ENCODE assay signal across 21 cellular contexts in the genomic region with DNA sequence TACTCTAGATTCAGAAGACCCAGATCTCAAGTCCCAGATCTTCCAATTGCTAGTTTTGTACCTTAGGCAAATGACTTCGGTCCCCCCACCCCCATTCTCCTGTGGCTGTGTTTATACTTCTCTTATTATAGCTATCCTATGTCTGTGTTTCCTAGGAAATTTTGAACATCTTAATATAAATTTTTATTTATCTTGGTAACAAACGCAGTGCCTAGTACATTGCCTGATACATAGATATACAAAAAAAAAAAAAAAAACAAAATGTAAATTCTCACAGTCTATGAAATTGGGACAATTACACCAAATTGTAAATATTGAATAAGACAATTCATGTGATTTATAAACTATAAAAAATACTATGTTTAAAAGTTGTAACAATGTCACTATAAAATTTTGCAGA.
DNase-seq lines count a peak whose midpoint lies in the region; FAIRE-seq and TF ChIP-seq lines count a peak whose summit lies in the region.
"Had no signal": no experiment of that assay in that cellular context is flagged by ENCODE, and none has a peak within 500 bp of the region (broad histone marks: within the 10 kb centered on the region; RNA-seq: fewer than 3 reads in every experiment).

No MANE protein-coding gene starts in this region.

- H3K4me3 ChIP-seq in BLaER1: no peak overlapping the region
- H3K4me3 ChIP-seq in NB4 (ENCODE audit: low read depth, low read length): peak overlapping the region; percentile 18
- H3K4me3 ChIP-seq: body of pancreas, gastroesophageal sphincter, neural progenitor cell, vagina had no signal

- peaks cover 28% of the 10 kb centered on the region for H3K4me1 ChIP-seq in BLaER1
- H3K4me1 ChIP-seq: neural progenitor cell had no signal

- FAIRE-seq in GM12891 (lab: Jason Lieb, UNC): no peak
- FAIRE-seq: GM12892 had no signal

- TF ChIP-seq POLR2A in NB4 (IDR thresholded peaks at IDR 0.05; ENCODE audit: extremely low read depth, insufficient read length) (no peak), GM12891 (IDR thresholded peaks at IDR 0.05; ENCODE audit: low read depth, low read length) (no peak)

- H3K27me3 Mint-ChIP-seq in chondrocyte (ENCODE audit: low read depth) (no peaks in the 10 kb centered on the region), nephron (ENCODE audit: low read depth) (no peaks in the 10 kb centered on the region)

- no peaks in the 10 kb centered on the region for H4K20me1 ChIP-seq in BLaER1

- H3K36me3 ChIP-seq in BLaER1: no peaks in the 10 kb centered on the region
- H3K36me3 ChIP-seq: gastroesophageal sphincter, neural progenitor cell, vagina had no signal

- TF ChIP-seq CTCF in NB4 (IDR thresholded peaks at IDR 0.05; ENCODE audit: low read depth, low read length) (no peak), chondrocyte (IDR thresholded peaks at IDR 0.05) (no peak), nephron (IDR thresholded peaks at IDR 0.05; ENCODE audit: unreplicated experiment in 3 of 3) (no peak)

- H3K36me3 Mint-ChIP-seq in chondrocyte (ENCODE audit: low read depth) (no peaks in the 10 kb centered on the region), nephron (ENCODE audit: low read depth) (peaks cover 4% of the 10 kb centered on the region)
- H3K36me3 Mint-ChIP-seq: activated naive CD8-positive, alpha-beta T cell; neural progenitor cell had no signal

- H3K9ac ChIP-seq in BLaER1: no peak overlapping the region
- H3K9ac ChIP-seq: neural progenitor cell had no signal

- H3K9me3 Mint-ChIP-seq in chondrocyte (ENCODE audit: low read depth): no peaks in the 10 kb centered on the region
- H3K9me3 Mint-ChIP-seq in nephron: no peaks in the 10 kb centered on the region
- H3K9me3 Mint-ChIP-seq: activated T-helper 1 cell treated with anti-CD3 and anti-CD28 coated beads, Interleukin-12 subunit alpha, Interleukin-12 subunit beta, Interleukin-2, Interleukin-4 antibody, amounts not matched to agents 30 ng/mL and 10 ng/mL and 1 ng/mL, durations not matched to agents 14 hours and 24 hours and 36 hours; neural progenitor cell had no signal

- no peak for DNase-seq in NB4 (ENCODE audit: low read depth)
- DNase-seq in chondrocyte (ENCODE audit: low spot score): no peak
- no peak for DNase-seq in cerebellar cortex (ENCODE audit: low spot score)
- no peak for DNase-seq in NCI-H1105 (lab: John Stamatoyannopoulos, UW)
- DNase-seq in activated CD4-positive, alpha-beta T cell treated with anti-CD3 and anti-CD28 coated beads for 48 hours: no peak
- no peak for DNase-seq in GM12891 (ENCODE audit: insufficient read length, low spot score)
- DNase-seq: ACHN; activated CD8-positive, alpha-beta memory T cell treated with anti-CD3 and anti-CD28 coated beads for 24 hours; Karpas-422; left colon; NCI-H1417; NCI-H82 had no signal

- H3K4me1 Mint-ChIP-seq in chondrocyte (ENCODE audit: low read depth): peaks cover 58% of the 10 kb centered on the region
- peaks cover 39% of the 10 kb centered on the region for H3K4me1 Mint-ChIP-seq in nephron
- H3K4me1 Mint-ChIP-seq: neural progenitor cell had no signal

- H3K27ac ChIP-seq in BLaER1: peak overlapping the region; percentile 61; the same call in 1 of the 2 replicates
- H3K27ac ChIP-seq: neural progenitor cell had no signal

- H3K27ac Mint-ChIP-seq in chondrocyte (ENCODE audit: unreplicated experiment) (peak overlapping the region; percentile 91), nephron (peak overlapping the region; percentile 97 to 100 (median 100))
- H3K27ac Mint-ChIP-seq: activated naive CD8-positive, alpha-beta T cell; activated T-helper 1 cell treated with anti-CD3 and anti-CD28 coated beads, Interleukin-12 subunit alpha, Interleukin-12 subunit beta, Interleukin-2, Interleukin-4 antibody, amounts not matched to agents 30 ng/mL and 10 ng/mL and 1 ng/mL, durations not matched to agents 14 hours and 24 hours and 36 hours; neural progenitor cell had no signal

- no peaks in the 10 kb centered on the region for H3K27me3 ChIP-seq in BLaER1
- H3K27me3 ChIP-seq: body of pancreas, gastroesophageal sphincter, neural progenitor cell, vagina had no signal

- H3K9me3 ChIP-seq in BLaER1: no peaks in the 10 kb centered on the region
- H3K9me3 ChIP-seq: body of pancreas, gastroesophageal sphincter, vagina had no signal

- H3K4me2 ChIP-seq in BLaER1: peak overlapping the region; percentile 70
- H3K4me2 ChIP-seq: neural progenitor cell had no signal

- H3K4me3 Mint-ChIP-seq in chondrocyte (ENCODE audit: unreplicated experiment) (no peak overlapping the region), nephron (no peak overlapping the region)
- H3K4me3 Mint-ChIP-seq: activated naive CD8-positive, alpha-beta T cell; activated T-helper 1 cell treated with anti-CD3 and anti-CD28 coated beads, Interleukin-12 subunit alpha, Interleukin-12 subunit beta, Interleukin-2, Interleukin-4 antibody, amounts not matched to agents 30 ng/mL and 10 ng/mL and 1 ng/mL, durations not matched to agents 14 hours and 24 hours and 36 hours; neural progenitor cell had no signal

TF ChIP-seq in GM12891, 5 proteins besides CTCF, POLR2A, EP300 and RAD21:
- no peak for TF ChIP-seq POU2F2 (IDR thresholded peaks at IDR 0.05; ENCODE audit: low read depth, low read length)
- TF ChIP-seq POLR2AphosphoS5 (IDR thresholded peaks at IDR 0.05; ENCODE audit: low read depth, low read length): no peak
- TF ChIP-seq PAX5 (IDR thresholded peaks at IDR 0.05; ENCODE audit: insufficient read depth, low read length, severe bottlenecking): no peak
- no peak for TF ChIP-seq SPI1 (IDR thresholded peaks at IDR 0.05; ENCODE audit: low read depth, low read length)
- TF ChIP-seq TAF1 (IDR thresholded peaks at IDR 0.05; ENCODE audit: low read depth, low read length): no peak
